Comparison of ENCODE assay signal across 23 cellular contexts in genomic region chr1:183246436-183246835, GRCh38.
"Had no signal": no experiment of that assay in that cellular context is flagged by ENCODE, and none has a peak within 500 bp of the region (broad histone marks: within the 10 kb centered on the region; RNA-seq: fewer than 3 reads in every experiment).

No MANE protein-coding gene starts in this region.

- H3K36me3 ChIP-seq: ascending aorta, cardiac muscle cell, heart left ventricle, lower lobe of right lung, neural progenitor cell, spleen, tibial nerve had no signal

- H3K9ac ChIP-seq: neural progenitor cell had no signal

- H3K4me2 ChIP-seq: neural progenitor cell had no signal

- H3K9me3 ChIP-seq: ascending aorta, heart left ventricle, lower lobe of right lung, spleen, tibial nerve had no signal

- H3K27ac ChIP-seq: ascending aorta, cardiac muscle cell, coronary artery, dorsolateral prefrontal cortex, lower lobe of right lung, neural progenitor cell, spleen, VCaP had no signal

- H3K4me3 ChIP-seq: ascending aorta, cardiac muscle cell, coronary artery, dorsolateral prefrontal cortex, heart left ventricle, lower lobe of right lung, neural progenitor cell, spleen, tibial nerve had no signal

- H2AFZ ChIP-seq: neural progenitor cell had no signal

- DNase-seq: activated CD4-positive, alpha-beta T cell treated with anti-CD3 and anti-CD28 coated beads for 4 hours; activated CD4-positive, alpha-beta T cell treated with anti-CD3 and anti-CD28 coated beads, Interleukin-2, amount 50 U/mL, for 48 hours; activated CD8-positive, alpha-beta memory T cell treated with anti-CD3 and anti-CD28 coated beads for 24 hours; activated effector memory CD4-positive, alpha-beta T cell treated with anti-CD3 and anti-CD28 coated beads, Interleukin-2, amount 50 U/mL, for 16 hours; activated naive CD4-positive, alpha-beta T cell treated with anti-CD3 and anti-CD28 coated beads for 36 hours; activated naive CD8-positive, alpha-beta T cell treated with anti-CD3 and anti-CD28 coated beads for 36 hours; dorsolateral prefrontal cortex; effector memory CD4-positive, alpha-beta T cell; erythroblast; heart left ventricle; lower lobe of right lung; mesendoderm; natural killer cell; right cardiac atrium; spleen; stimulated activated naive CD4-positive, alpha-beta T cell had no signal

- H3K27me3 ChIP-seq: ascending aorta, cardiac muscle cell, dorsolateral prefrontal cortex, heart left ventricle, neural progenitor cell, tibial nerve had no signal

- FAIRE-seq: TTC549 had no signal

- H3K4me1 ChIP-seq: neural progenitor cell had no signal

- ATAC-seq: heart left ventricle, lower lobe of right lung, natural killer cell, right cardiac atrium had no signal
